In the genomic region with DNA sequence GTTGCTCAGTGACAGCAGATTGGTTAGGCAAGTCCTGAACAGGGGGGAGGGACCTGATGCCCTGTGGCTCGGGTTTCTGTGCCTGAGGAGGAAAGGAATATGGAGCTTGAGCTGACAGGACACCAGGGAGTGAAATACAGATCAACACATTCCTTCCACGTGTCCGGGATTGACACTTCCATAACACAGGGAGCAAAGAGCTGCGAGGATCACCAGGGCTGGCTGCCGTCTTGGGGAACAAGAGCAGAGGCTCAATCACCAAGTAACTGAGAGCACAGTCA, we compare ENCODE assay signal across 24 cellular contexts. TPM values are rescaled to one million over a fixed set of nuclear protein-coding genes. Genes with fewer than 3 reads are reported as not detected.
DNase-seq lines count a peak whose midpoint lies in the region; ATAC-seq and TF ChIP-seq lines count a peak whose summit lies in the region.
"Had no signal": no experiment of that assay in that cellular context is flagged by ENCODE, and none has a peak within 500 bp of the region (broad histone marks: within the 10 kb centered on the region; RNA-seq: fewer than 3 reads in every experiment).

No MANE protein-coding gene starts in this region.

- DNase-seq in GM23338 (ENCODE audit: low spot score) (no peak), NCI-H2107 treated with DMSO at 0.1 percent for 48 hours (lab: John Stamatoyannopoulos, UW; ENCODE audit: unreplicated experiment) (peak; percentile 26), nephron progenitor cell (peak; percentile 29), upper lobe of right lung (peak; percentile 27), SKM-1 (lab: John Stamatoyannopoulos, UW; ENCODE audit: unreplicated experiment) (no peak)
- DNase-seq in stimulated activated naive CD4-positive, alpha-beta T cell treated with Interleukin-2 at 50 U/mL for 16 hours (lab: John Stamatoyannopoulos, UW): no peak
- DNase-seq: CD4-positive, CD25-positive, alpha-beta regulatory T cell; DMS53; GOT3; KBM-7; MG63; NCI-H1105 treated with DMSO at 0.1 percent for 48 hours; NCI-H2029 treated with DMSO at 0.1 percent for 48 hours; NCI-H774; SIG-M5; SW 1271 had no signal

- H3K79me2 ChIP-seq in GM23338 (replicated peaks; ENCODE audit: insufficient read depth): peaks cover 4% of the 10 kb centered on the region; the same call in 1 of the 2 replicates

- TF ChIP-seq CTCF in GM23338 (conservative IDR thresholded peaks at IDR 0.05; ENCODE audit: low read depth in 2 of 2) (no peak), nephron progenitor cell (IDR thresholded peaks at IDR 0.05) (no peak), upper lobe of right lung (IDR thresholded peaks at IDR 0.05) (no peak)

- H3K4me1 Mint-ChIP-seq in GM23338: peaks cover 34% of the 10 kb centered on the region
- peaks cover 64% of the 10 kb centered on the region for H3K4me1 Mint-ChIP-seq in nephron progenitor cell

- H3K36me3 Mint-ChIP-seq in GM23338 (ENCODE audit: low read depth): peaks cover 99% of the 10 kb centered on the region
- peaks cover 21% of the 10 kb centered on the region for H3K36me3 Mint-ChIP-seq in nephron progenitor cell (ENCODE audit: low read depth)

- no peak overlapping the region for H3K4me3 Mint-ChIP-seq in GM23338
- H3K4me3 Mint-ChIP-seq in nephron progenitor cell: no peak overlapping the region
- H3K4me3 Mint-ChIP-seq: CD4-positive, CD25-positive, alpha-beta regulatory T cell had no signal

- no peak; the same call in 2 of the 3 replicates for ATAC-seq in GM23338
- ATAC-seq in upper lobe of right lung: no peak
- ATAC-seq in HG03342 (IDR thresholded peaks at IDR 0.05; ENCODE audit: unreplicated experiment): no peak
- ATAC-seq: GM12878, HCT116 had no signal

- no peaks in the 10 kb centered on the region for H3K9me2 ChIP-seq in GM23338 (ENCODE audit: insufficient read depth)

- H3K27ac Mint-ChIP-seq in GM23338 (peak overlapping the region; percentile 58), nephron progenitor cell (peak overlapping the region; percentile 83)

- H3F3A ChIP-seq in GM23338 (replicated peaks; ENCODE audit: low read depth): peaks cover 6% of the 10 kb centered on the region; the same call in 1 of the 2 replicates

- H3K9me3 ChIP-seq in upper lobe of right lung: no peaks in the 10 kb centered on the region
- H3K9me3 ChIP-seq: BLaER1, MG63 had no signal

- peak overlapping the region; percentile 81; the same call in 1 of the 2 replicates for H3K27ac ChIP-seq in GM23338 (ENCODE audit: low read depth)
- H3K27ac ChIP-seq in upper lobe of right lung: no peak overlapping the region
- H3K27ac ChIP-seq: BLaER1, SK-N-MC had no signal

- 0 out of 2 replicates have a peak, but pooled peaks cover 14% of the 10 kb centered on the region for H4K20me1 ChIP-seq in GM23338 (replicated peaks; ENCODE audit: insufficient read depth)
- H4K20me1 ChIP-seq: BLaER1 had no signal

- H3K4me3 ChIP-seq in GM23338 (no peak overlapping the region), upper lobe of right lung (no peak overlapping the region)
- H3K4me3 ChIP-seq: BLaER1, GM12878, MG63, SK-N-MC had no signal

- H3K9me3 Mint-ChIP-seq in GM23338 (no peaks in the 10 kb centered on the region), nephron progenitor cell (no peaks in the 10 kb centered on the region)
- H3K9me3 Mint-ChIP-seq: CD4-positive, CD25-positive, alpha-beta regulatory T cell had no signal

- intact Hi-C loops in upper lobe of right lung (cut with DNase I): no loop called here

- no peak overlapping the region for H3K4me2 ChIP-seq in GM23338
- H3K4me2 ChIP-seq: BLaER1 had no signal

- H3K27me3 Mint-ChIP-seq in GM23338 (ENCODE audit: insufficient read depth, low read depth, poor library complexity) (peaks cover 6% of the 10 kb centered on the region), nephron progenitor cell (ENCODE audit: low read depth, poor library complexity) (peaks cover 4% of the 10 kb centered on the region)
- H3K27me3 Mint-ChIP-seq: CD4-positive, CD25-positive, alpha-beta regulatory T cell had no signal

- H3K27me3 ChIP-seq in GM23338 (ENCODE audit: insufficient read depth): no peaks in the 10 kb centered on the region
- no peaks in the 10 kb centered on the region for H3K27me3 ChIP-seq in upper lobe of right lung
- H3K27me3 ChIP-seq: BLaER1, MG63 had no signal

- H2AFZ ChIP-seq in GM23338: no peak overlapping the region

- H3K36me3 ChIP-seq in GM23338 (ENCODE audit: insufficient read depth): peaks cover 19% of the 10 kb centered on the region
- H3K36me3 ChIP-seq in upper lobe of right lung: peaks cover 43% of the 10 kb centered on the region
- H3K36me3 ChIP-seq: MG63 had no signal

- H3K4me1 ChIP-seq in GM23338 (ENCODE audit: insufficient read depth): peaks cover 9% of the 10 kb centered on the region; the same call in 1 of the 2 replicates
- no peaks in the 10 kb centered on the region for H3K4me1 ChIP-seq in upper lobe of right lung
- H3K4me1 ChIP-seq: BLaER1 had no signal

TF ChIP-seq in GM23338, 12 proteins besides CTCF, POLR2A, EP300 and RAD21 (continues in another document):
- no peak for TF ChIP-seq ZNF331 (CRISPR knock-in tag; IDR thresholded peaks at IDR 0.05; ENCODE audit: low read depth)
- TF ChIP-seq POLR2AphosphoS5 (IDR thresholded peaks at IDR 0.05; ENCODE audit: low read depth): no peak
- no peak for TF ChIP-seq EZH2phosphoT487 (IDR thresholded peaks at IDR 0.05; ENCODE audit: unreplicated experiment)
- TF ChIP-seq, protein P1, sequence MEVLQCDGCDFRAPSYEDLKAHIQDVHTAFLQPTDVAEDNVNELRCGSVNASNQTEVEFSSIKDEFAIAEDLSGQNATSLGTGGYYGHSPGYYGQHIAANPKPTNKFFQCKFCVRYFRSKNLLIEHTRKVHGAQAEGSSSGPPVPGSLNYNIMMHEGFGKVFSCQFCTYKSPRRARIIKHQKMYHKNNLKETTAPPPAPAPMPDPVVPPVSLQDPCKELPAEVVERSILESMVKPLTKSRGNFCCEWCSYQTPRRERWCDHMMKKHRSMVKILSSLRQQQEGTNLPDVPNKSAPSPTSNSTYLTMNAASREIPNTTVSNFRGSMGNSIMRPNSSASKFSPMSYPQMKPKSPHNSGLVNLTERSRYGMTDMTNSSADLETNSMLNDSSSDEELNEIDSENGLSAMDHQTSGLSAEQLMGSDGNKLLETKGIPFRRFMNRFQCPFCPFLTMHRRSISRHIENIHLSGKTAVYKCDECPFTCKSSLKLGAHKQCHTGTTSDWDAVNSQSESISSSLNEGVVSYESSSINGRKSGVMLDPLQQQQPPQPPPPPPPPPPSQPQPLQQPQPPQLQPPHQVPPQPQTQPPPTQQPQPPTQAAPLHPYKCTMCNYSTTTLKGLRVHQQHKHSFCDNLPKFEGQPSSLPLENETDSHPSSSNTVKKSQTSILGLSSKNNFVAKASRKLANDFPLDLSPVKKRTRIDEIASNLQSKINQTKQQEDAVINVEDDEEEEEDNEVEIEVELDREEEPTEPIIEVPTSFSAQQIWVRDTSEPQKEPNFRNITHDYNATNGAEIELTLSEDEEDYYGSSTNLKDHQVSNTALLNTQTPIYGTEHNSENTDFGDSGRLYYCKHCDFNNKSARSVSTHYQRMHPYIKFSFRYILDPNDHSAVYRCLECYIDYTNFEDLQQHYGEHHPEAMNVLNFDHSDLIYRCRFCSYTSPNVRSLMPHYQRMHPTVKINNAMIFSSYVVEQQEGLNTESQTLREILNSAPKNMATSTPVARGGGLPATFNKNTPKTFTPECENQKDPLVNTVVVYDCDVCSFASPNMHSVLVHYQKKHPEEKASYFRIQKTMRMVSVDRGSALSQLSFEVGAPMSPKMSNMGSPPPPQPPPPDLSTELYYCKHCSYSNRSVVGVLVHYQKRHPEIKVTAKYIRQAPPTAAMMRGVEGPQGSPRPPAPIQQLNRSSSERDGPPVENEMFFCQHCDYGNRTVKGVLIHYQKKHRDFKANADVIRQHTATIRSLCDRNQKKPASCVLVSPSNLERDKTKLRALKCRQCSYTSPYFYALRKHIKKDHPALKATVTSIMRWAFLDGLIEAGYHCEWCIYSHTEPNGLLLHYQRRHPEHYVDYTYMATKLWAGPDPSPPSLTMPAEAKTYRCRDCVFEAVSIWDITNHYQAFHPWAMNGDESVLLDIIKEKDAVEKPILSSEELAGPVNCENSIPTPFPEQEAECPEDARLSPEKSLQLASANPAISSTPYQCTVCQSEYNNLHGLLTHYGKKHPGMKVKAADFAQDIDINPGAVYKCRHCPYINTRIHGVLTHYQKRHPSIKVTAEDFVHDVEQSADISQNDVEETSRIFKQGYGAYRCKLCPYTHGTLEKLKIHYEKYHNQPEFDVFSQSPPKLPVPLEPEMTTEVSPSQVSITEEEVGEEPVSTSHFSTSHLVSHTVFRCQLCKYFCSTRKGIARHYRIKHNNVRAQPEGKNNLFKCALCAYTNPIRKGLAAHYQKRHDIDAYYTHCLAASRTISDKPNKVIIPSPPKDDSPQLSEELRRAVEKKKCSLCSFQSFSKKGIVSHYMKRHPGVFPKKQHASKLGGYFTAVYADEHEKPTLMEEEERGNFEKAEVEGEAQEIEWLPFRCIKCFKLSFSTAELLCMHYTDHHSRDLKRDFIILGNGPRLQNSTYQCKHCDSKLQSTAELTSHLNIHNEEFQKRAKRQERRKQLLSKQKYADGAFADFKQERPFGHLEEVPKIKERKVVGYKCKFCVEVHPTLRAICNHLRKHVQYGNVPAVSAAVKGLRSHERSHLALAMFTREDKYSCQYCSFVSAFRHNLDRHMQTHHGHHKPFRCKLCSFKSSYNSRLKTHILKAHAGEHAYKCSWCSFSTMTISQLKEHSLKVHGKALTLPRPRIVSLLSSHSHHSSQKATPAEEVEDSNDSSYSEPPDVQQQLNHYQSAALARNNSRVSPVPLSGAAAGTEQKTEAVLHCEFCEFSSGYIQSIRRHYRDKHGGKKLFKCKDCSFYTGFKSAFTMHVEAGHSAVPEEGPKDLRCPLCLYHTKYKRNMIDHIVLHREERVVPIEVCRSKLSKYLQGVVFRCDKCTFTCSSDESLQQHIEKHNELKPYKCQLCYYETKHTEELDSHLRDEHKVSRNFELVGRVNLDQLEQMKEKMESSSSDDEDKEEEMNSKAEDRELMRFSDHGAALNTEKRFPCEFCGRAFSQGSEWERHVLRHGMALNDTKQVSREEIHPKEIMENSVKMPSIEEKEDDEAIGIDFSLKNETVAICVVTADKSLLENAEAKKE (CRISPR knock-in tag; IDR thresholded peaks at IDR 0.05): no peak
- TF ChIP-seq ZNF114 (CRISPR knock-in tag; IDR thresholded peaks at IDR 0.05): no peak
- TF ChIP-seq CREB1 (CRISPR knock-in tag; IDR thresholded peaks at IDR 0.05; ENCODE audit: low read depth): no peak

RNA-seq across cellular contexts. Expression of gene EFCAB10, which starts 36.7 kb away (rescaled TPM):
- 4.7 and 6.7 TPM in 2 replicates for total RNA-seq in GM23338 (2014; rRNA removed; shearing (Covaris generic))
- polyA plus RNA-seq in GM23338 (2016; fragmentation: Nextera tagmentation; extraction: Ambion mirVana): 9.8 and 10.3 TPM in 2 replicates
- 1.6 TPM for total RNA-seq in upper lobe of right lung
- total RNA-seq: G401, GM12878, LHCN-M2 had no signal
- polyA plus RNA-seq: AG04450; CD4-positive, CD25-positive, alpha-beta regulatory T cell had no signal

Comparison
In these comparisons a context has a peak if more than half of its experiments do, and no peak if none do; other contexts are left out.
1. DNase-seq: peak in NCI-H2107 treated with DMSO at 0.1 percent for 48 hours (single experiment), nephron progenitor cell (single experiment) and upper lobe of right lung (single experiment); none in GM23338 (single experiment), stimulated activated naive CD4-positive, alpha-beta T cell treated with Interleukin-2 at 50 U/mL for 16 hours (single experiment) and SKM-1 (single experiment).